18 cellular contexts compared by ENCODE assay signal in genomic region chr12:66071556-66071955, GRCh38.
"Had no signal": no experiment of that assay in that cellular context is flagged by ENCODE, and none has a peak within 500 bp of the region (broad histone marks: within the 10 kb centered on the region; RNA-seq: fewer than 3 reads in every experiment).

No MANE protein-coding gene starts in this region.

- H3K36me3 ChIP-seq: adrenal gland, neural progenitor cell, ovary, sigmoid colon, spleen, thoracic aorta had no signal

- DNase-seq: activated B cell treated with CpG ODN at 0.5 μM for 24 hours; activated CD4-positive, alpha-beta T cell treated with anti-CD3 and anti-CD28 coated beads, Interleukin-2, amount 10 ng/mL, durations not matched to agents 24 days and 14 days; activated CD8-positive, alpha-beta memory T cell treated with anti-CD3 and anti-CD28 coated beads, Interleukin-2, amount 50 U/mL, for 4 hours; activated CD8-positive, alpha-beta T cell treated with anti-CD3 and anti-CD28 coated beads, Interleukin-2, amount 10 ng/mL, durations not matched to agents 7 days and 5 days; activated effector memory CD4-positive, alpha-beta T cell treated with anti-CD3 and anti-CD28 coated beads, Interleukin-2, amount 50 U/mL, for 16 hours; activated T-cell treated with anti-CD3 and anti-CD28 coated beads, Interleukin-2, amount 50 U/mL, for 48 hours; adrenal gland; dermis blood vessel endothelial cell; effector memory CD8-positive, alpha-beta T cell; foreskin keratinocyte; immature natural killer cell; ovary; sigmoid colon; spleen; stimulated activated CD4-positive, alpha-beta T cell treated with anti-CD3 and anti-CD28 coated beads, Interleukin-1b, Interleukin-23, amount 100 ng/mL, for 48 hours had no signal

- H3K4me2 ChIP-seq: neural progenitor cell had no signal

- H3K4me3 Mint-ChIP-seq: activated B cell treated with CpG ODN at 0.5 μM for 24 hours; activated CD4-positive, alpha-beta T cell treated with anti-CD3 and anti-CD28 coated beads, Interleukin-2, amount 10 ng/mL, durations not matched to agents 24 days and 14 days; activated CD8-positive, alpha-beta T cell treated with anti-CD3 and anti-CD28 coated beads, Interleukin-2, amount 10 ng/mL, durations not matched to agents 7 days and 5 days; activated naive CD4-positive, alpha-beta T cell treated with anti-CD3 and anti-CD28 coated beads, Interleukin-2, amount 50 U/mL, for 24 hours; effector memory CD8-positive, alpha-beta T cell; immature natural killer cell; neural progenitor cell had no signal

- H3K27ac Mint-ChIP-seq: activated B cell treated with CpG ODN at 0.5 μM for 24 hours; activated CD4-positive, alpha-beta T cell treated with anti-CD3 and anti-CD28 coated beads, Interleukin-2, amount 10 ng/mL, durations not matched to agents 24 days and 14 days; activated CD8-positive, alpha-beta T cell treated with anti-CD3 and anti-CD28 coated beads, Interleukin-2, amount 10 ng/mL, durations not matched to agents 7 days and 5 days; activated naive CD4-positive, alpha-beta T cell treated with anti-CD3 and anti-CD28 coated beads, Interleukin-2, amount 50 U/mL, for 24 hours; effector memory CD8-positive, alpha-beta T cell; immature natural killer cell; neural progenitor cell had no signal

- H3K4me3 ChIP-seq: adrenal gland, neural progenitor cell, ovary, sigmoid colon, spleen, thoracic aorta had no signal

- H3K36me3 Mint-ChIP-seq: activated naive CD4-positive, alpha-beta T cell treated with anti-CD3 and anti-CD28 coated beads, Interleukin-2, amount 50 U/mL, for 24 hours; immature natural killer cell; neural progenitor cell had no signal

- H3K4me1 Mint-ChIP-seq: activated CD4-positive, alpha-beta T cell treated with anti-CD3 and anti-CD28 coated beads, Interleukin-2, amount 10 ng/mL, durations not matched to agents 24 days and 14 days had no signal

- H3K9me3 ChIP-seq: adrenal gland, ovary, sigmoid colon, spleen, thoracic aorta had no signal

- ATAC-seq: activated CD8-positive, alpha-beta T cell treated with anti-CD3 and anti-CD28 coated beads, Interleukin-2, amount 10 ng/mL, durations not matched to agents 7 days and 5 days; effector memory CD8-positive, alpha-beta T cell; foreskin keratinocyte had no signal

- H3K9me3 Mint-ChIP-seq: activated B cell treated with CpG ODN at 0.5 μM for 24 hours; activated CD4-positive, alpha-beta T cell treated with anti-CD3 and anti-CD28 coated beads, Interleukin-2, amount 10 ng/mL, durations not matched to agents 24 days and 14 days; activated naive CD4-positive, alpha-beta T cell treated with anti-CD3 and anti-CD28 coated beads, Interleukin-2, amount 50 U/mL, for 24 hours; effector memory CD8-positive, alpha-beta T cell; immature natural killer cell had no signal

- H3K27me3 ChIP-seq: adrenal gland, foreskin keratinocyte, neural progenitor cell, ovary, sigmoid colon, spleen had no signal

- H3K4me1 ChIP-seq: adrenal gland, foreskin keratinocyte, neural progenitor cell, sigmoid colon had no signal

- H3K9ac ChIP-seq: neural progenitor cell had no signal

- H3K27ac ChIP-seq: adrenal gland, foreskin keratinocyte, neural progenitor cell, sigmoid colon, thoracic aorta had no signal
